In genomic region chr10:99779335-99779734, GRCh38 we compare ENCODE assay signal across 8 cellular contexts. TPM values are rescaled to one million over a fixed set of nuclear protein-coding genes. Genes with fewer than 3 reads are reported as not detected.
DNase-seq lines count a peak whose midpoint lies in the region; ATAC-seq and TF ChIP-seq lines count a peak whose summit lies in the region.
"Had no signal": no experiment of that assay in that cellular context is flagged by ENCODE, and none has a peak within 500 bp of the region (broad histone marks: within the 10 kb centered on the region; RNA-seq: fewer than 3 reads in every experiment).

No MANE protein-coding gene starts in this region.

- H3K4me3 Mint-ChIP-seq in stimulated activated memory B cell treated with anti-CD40 and anti-IgM and Interleukin-4, amounts not matched to agents 10 μg/mL and 1 μg/mL and 100 μg/mL, for 72 hours: no peak overlapping the region

- no peaks in the 10 kb centered on the region for H3K36me3 Mint-ChIP-seq in stimulated activated memory B cell treated with anti-CD40 and anti-IgM and Interleukin-4, amounts not matched to agents 10 μg/mL and 1 μg/mL and 100 μg/mL, for 72 hours

- TF ChIP-seq EP300 in SK-N-SH (IDR thresholded peaks at IDR 0.05; ENCODE audit: borderline replicate concordance in 1 of 2, low read depth in 1 of 2, low read length in 1 of 2) (peak in 1 of 2 experiments; percentile 15; a peak in 1 of 4 replicates), gastroesophageal sphincter (IDR thresholded peaks at IDR 0.05) (no peak)

- ATAC-seq in gastroesophageal sphincter: peak; percentile 46
- ATAC-seq in stimulated activated memory B cell treated with anti-CD40 and anti-IgM and Interleukin-4, amounts not matched to agents 10 μg/mL and 1 μg/mL and 100 μg/mL, for 72 hours: peak; percentile 61

- DNase-seq in HK-2 (ENCODE audit: unreplicated experiment) (peak; percentile 45), SK-N-SH (no peak), cerebellum (ENCODE audit: low spot score) (no peak), epidermal melanocyte (ENCODE audit: insufficient read length, low spot score) (no peak), GM19240 (ENCODE audit: insufficient read length, low spot score) (no peak)
- DNase-seq: GOT3 had no signal

- H3K4me1 Mint-ChIP-seq in stimulated activated memory B cell treated with anti-CD40 and anti-IgM and Interleukin-4, amounts not matched to agents 10 μg/mL and 1 μg/mL and 100 μg/mL, for 72 hours: peaks cover 29% of the 10 kb centered on the region

- peak overlapping the region; percentile 88 for H3K9ac ChIP-seq in SK-N-SH

- H2AFZ ChIP-seq in SK-N-SH (ENCODE audit: low read depth): peak overlapping the region; percentile 69

- H3K36me3 ChIP-seq in SK-N-SH (replicated peaks in 1 of 2; ENCODE audit: control insufficient read depth in 1 of 2, insufficient read depth in 2 of 2, low read length in 1 of 2) (no peaks in the 10 kb centered on the region), gastroesophageal sphincter (no peaks in the 10 kb centered on the region)

- no peak for TF ChIP-seq CTCF in SK-N-SH (IDR thresholded peaks at IDR 0.05)
- TF ChIP-seq CTCF in gastroesophageal sphincter (IDR thresholded peaks at IDR 0.05): no peak

- no peak for TF ChIP-seq POLR2A in gastroesophageal sphincter (IDR thresholded peaks at IDR 0.05)

- H3K27ac Mint-ChIP-seq in stimulated activated memory B cell treated with anti-CD40 and anti-IgM and Interleukin-4, amounts not matched to agents 10 μg/mL and 1 μg/mL and 100 μg/mL, for 72 hours: no peak overlapping the region

- 7% methylated on average over 4 of the region's 4 CpGs for WGBS in SK-N-SH (ENCODE audit: low lambda C conversion rate)
- WGBS in gastroesophageal sphincter (ENCODE audit: low coverage in 1 of 2), 2 donors: 6 to 30% methylated on average over 2 of the region's 4 CpGs

- POLR2A ChIA-PET in SK-N-SH (lab: Yijun Ruan, JAX): no interaction called here

- TF ChIP-seq RAD21 in SK-N-SH (IDR thresholded peaks at IDR 0.05; ENCODE audit: low read length): no peak

- peaks cover 50% of the 10 kb centered on the region for H3F3A ChIP-seq in SK-N-SH (replicated peaks; ENCODE audit: insufficient read depth)

- H4K20me1 ChIP-seq in SK-N-SH (ENCODE audit: insufficient read depth): no peaks in the 10 kb centered on the region

- CTCF ChIA-PET in SK-N-SH (lab: Yijun Ruan, JAX): no interaction called here

- H3K9me2 ChIP-seq in SK-N-SH: no peaks in the 10 kb centered on the region

- H3K4me3 ChIP-seq in SK-N-SH (ENCODE audit: low read depth in 2 of 2, low read length in 1 of 2) (peak overlapping the region; percentile 23 to 60; a peak in 3 of 4 replicates), gastroesophageal sphincter (no peak overlapping the region)

- H3K79me2 ChIP-seq in SK-N-SH (ENCODE audit: insufficient read depth): no peaks in the 10 kb centered on the region

- peak overlapping the region; percentile 89 for H3K4me2 ChIP-seq in SK-N-SH

- no peaks in the 10 kb centered on the region for H3K9me3 Mint-ChIP-seq in stimulated activated memory B cell treated with anti-CD40 and anti-IgM and Interleukin-4, amounts not matched to agents 10 μg/mL and 1 μg/mL and 100 μg/mL, for 72 hours

- H3K9me3 ChIP-seq in SK-N-SH (no peaks in the 10 kb centered on the region), gastroesophageal sphincter (no peaks in the 10 kb centered on the region)

- peaks cover 0 to 41% of the 10 kb centered on the region in 2 experiments; a peak in 1 of 4 replicates for H3K4me1 ChIP-seq in SK-N-SH (ENCODE audit: control insufficient read depth in 1 of 2, insufficient read depth in 2 of 2, low read depth in 1 of 2, low read length in 1 of 2)
- peaks cover 0 to 13% (median 4%) of the 10 kb centered on the region in 3 donors for H3K4me1 ChIP-seq in gastroesophageal sphincter

- no peaks in the 10 kb centered on the region for H3K27me3 Mint-ChIP-seq in stimulated activated memory B cell treated with anti-CD40 and anti-IgM and Interleukin-4, amounts not matched to agents 10 μg/mL and 1 μg/mL and 100 μg/mL, for 72 hours

- no peaks in the 10 kb centered on the region for H3K27me3 ChIP-seq in SK-N-SH (ENCODE audit: insufficient read depth)
- H3K27me3 ChIP-seq in gastroesophageal sphincter: no peaks in the 10 kb centered on the region

- H3K27ac ChIP-seq in SK-N-SH (ENCODE audit: low read depth in 2 of 2, low read length in 1 of 2): peak overlapping the region; percentile 71 to 100
- peak overlapping the region in 3 of 4 donors; percentile 25 to 63 (median 53) for H3K27ac ChIP-seq in gastroesophageal sphincter

TF ChIP-seq in SK-N-SH, 30 proteins besides CTCF, POLR2A, EP300 and RAD21 (continues in another document):
- no peak for TF ChIP-seq RFX5 (IDR thresholded peaks at IDR 0.05; ENCODE audit: low read length)
- no peak for TF ChIP-seq NRF1 (IDR thresholded peaks at IDR 0.05; ENCODE audit: low read depth, low read length)
- TF ChIP-seq YY1 (IDR thresholded peaks at IDR 0.05; ENCODE audit: low read depth): no peak
- TF ChIP-seq POLR2AphosphoS5 (IDR thresholded peaks at IDR 0.05; ENCODE audit: low read depth, low read length): peak; percentile 18; the same call in 1 of the 2 replicates
- no peak for TF ChIP-seq USF2 (IDR thresholded peaks at IDR 0.05; ENCODE audit: borderline replicate concordance, low read depth, low read length)
- TF ChIP-seq RXRA (IDR thresholded peaks at IDR 0.05; ENCODE audit: borderline replicate concordance, low read depth): no peak
- no peak for TF ChIP-seq MEF2A (IDR thresholded peaks at IDR 0.05; ENCODE audit: borderline replicate concordance, low read depth)
- no peak for TF ChIP-seq FOSL2 (IDR thresholded peaks at IDR 0.05; ENCODE audit: borderline replicate concordance, low read depth)
- TF ChIP-seq MXI1 (IDR thresholded peaks at IDR 0.05; ENCODE audit: low read depth, low read length): no peak
- no peak for TF ChIP-seq SMC3 (IDR thresholded peaks at IDR 0.05; ENCODE audit: low read depth, low read length)
- no peak for TF ChIP-seq FOXJ3 (CRISPR knock-in tag; IDR thresholded peaks at IDR 0.05)
- TF ChIP-seq JUND (IDR thresholded peaks at IDR 0.05): peak; percentile 32; the same call in 1 of the 2 replicates
- TF ChIP-seq TAF1 (IDR thresholded peaks at IDR 0.05; ENCODE audit: borderline replicate concordance, low read depth, low read length): peak; percentile 67
- TF ChIP-seq SIN3A (IDR thresholded peaks at IDR 0.05; ENCODE audit: borderline replicate concordance, low read depth, low read length): no peak
- peak; percentile 39; the same call in 1 of the 2 replicates for TF ChIP-seq GABPA (IDR thresholded peaks at IDR 0.05; ENCODE audit: low read depth)
- no peak for TF ChIP-seq EZH2phosphoT487 (IDR thresholded peaks at IDR 0.05; ENCODE audit: borderline replicate concordance, low read depth)
- TF ChIP-seq ELF1 (IDR thresholded peaks at IDR 0.05): no peak
- no peak for TF ChIP-seq TEAD4 (IDR thresholded peaks at IDR 0.05; ENCODE audit: borderline replicate concordance, insufficient read depth)
- TF ChIP-seq MAX (IDR thresholded peaks at IDR 0.05; ENCODE audit: low read depth): 0 out of 2 replicates have a peak, but pooled peaks have one; percentile 19
- no peak for TF ChIP-seq CHD2 (IDR thresholded peaks at IDR 0.05; ENCODE audit: low read length, partially characterized antibody)
- TF ChIP-seq RCOR1 (IDR thresholded peaks at IDR 0.05; ENCODE audit: low read length): no peak
- TF ChIP-seq NFIC (IDR thresholded peaks at IDR 0.05; ENCODE audit: borderline replicate concordance): peak; percentile 42; the same call in 1 of the 2 replicates
- TF ChIP-seq GATA2 (CRISPR knock-in tag; IDR thresholded peaks at IDR 0.05): no peak
- TF ChIP-seq, protein P1, sequence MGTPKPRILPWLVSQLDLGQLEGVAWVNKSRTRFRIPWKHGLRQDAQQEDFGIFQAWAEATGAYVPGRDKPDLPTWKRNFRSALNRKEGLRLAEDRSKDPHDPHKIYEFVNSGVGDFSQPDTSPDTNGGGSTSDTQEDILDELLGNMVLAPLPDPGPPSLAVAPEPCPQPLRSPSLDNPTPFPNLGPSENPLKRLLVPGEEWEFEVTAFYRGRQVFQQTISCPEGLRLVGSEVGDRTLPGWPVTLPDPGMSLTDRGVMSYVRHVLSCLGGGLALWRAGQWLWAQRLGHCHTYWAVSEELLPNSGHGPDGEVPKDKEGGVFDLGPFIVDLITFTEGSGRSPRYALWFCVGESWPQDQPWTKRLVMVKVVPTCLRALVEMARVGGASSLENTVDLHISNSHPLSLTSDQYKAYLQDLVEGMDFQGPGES (IDR thresholded peaks at IDR 0.05; ENCODE audit: low read depth, low read length): no peak

RNA-seq across cellular contexts. Expression of gene ABCC2, which starts 3.1 kb away (rescaled TPM):
- polyA plus RNA-seq in SK-N-SH (2012; rRNA removed): 0.48 and 0.52 TPM in 2 replicates
- 0.51 and 0.53 TPM in 2 replicates for polyA plus RNA-seq in SK-N-SH (2012; cell fraction: cytosol; rRNA removed)
- 1.6 and 2.1 TPM in 2 replicates for polyA plus RNA-seq in SK-N-SH (2012; cell fraction: nucleus; rRNA removed)
- total RNA-seq in gastroesophageal sphincter (1 to 10 TPM in 1 of 4 donors, under 1 TPM in 3; 0.46 to 1.5 (median 0.73) TPM), cerebellum (0.73 TPM)

RNA-seq across cellular contexts. Expression of gene CUTC, which starts 47.3 kb away (rescaled TPM):
- polyA plus RNA-seq in SK-N-SH (2012; rRNA removed): 19.4 and 21.1 TPM in 2 replicates
- polyA plus RNA-seq in SK-N-SH (2012; cell fraction: cytosol; rRNA removed): 22.5 and 26.7 TPM in 2 replicates
- 13.4 and 20.0 TPM in 2 replicates for polyA plus RNA-seq in SK-N-SH (2012; cell fraction: nucleus; rRNA removed)
- 10 to 100 TPM; 24.5 to 35.1 (median 27.7) TPM for total RNA-seq in gastroesophageal sphincter
- total RNA-seq in cerebellum: 8.2 TPM

RNA-seq across cellular contexts. Expression of gene COX15, which starts 47.4 kb away (rescaled TPM):
- 20.4 and 26.3 TPM in 2 replicates for polyA plus RNA-seq in SK-N-SH (2012; rRNA removed)
- 22.0 and 23.0 TPM in 2 replicates for polyA plus RNA-seq in SK-N-SH (2012; cell fraction: cytosol; rRNA removed)
- 34.9 and 46.3 TPM in 2 replicates for polyA plus RNA-seq in SK-N-SH (2012; cell fraction: nucleus; rRNA removed)
- total RNA-seq in gastroesophageal sphincter: 10 to 100 TPM; 25.6 to 32.6 (median 29.3) TPM
- 46.8 TPM for total RNA-seq in cerebellum

Comparison
In these comparisons a context has a peak if more than half of its experiments do, and no peak if none do; other contexts are left out.
1. H3K4me3 ChIP-seq: peak in SK-N-SH (2 of 2); none in gastroesophageal sphincter (0 of 2).